In genomic region chr7:149126662-149127321, GRCh38 we compare ENCODE assay signal across 8 cellular contexts. TPM values are rescaled to one million over a fixed set of nuclear protein-coding genes. Genes with fewer than 3 reads are reported as not detected.
A peak's percentile ranks its signal among the peaks of the same experiment; 100 is the strongest.
DNase-seq lines count a peak whose midpoint lies in the region; ATAC-seq and TF ChIP-seq lines count a peak whose summit lies in the region.

No MANE protein-coding gene starts in this region.

- in situ Hi-C loops in SK-MEL-5 (cut with HindIII; ENCODE audit: low pct_unique_long_range_greater_than_20kb, low sequenced_read_pairs) = no loop called here

- H3K36me3 ChIP-seq in rectal smooth muscle tissue (ENCODE audit: control insufficient read depth, insufficient read depth, low read length) = peaks cover 3% of the 10 kb centered on the region

- no peaks in the 10 kb centered on the region for H3K9me3 ChIP-seq in right cardiac atrium (ENCODE audit: control insufficient read depth, low read length)

- H3K27ac ChIP-seq in HL-60 (replicated peaks) (peak overlapping the region; percentile 92), right cardiac atrium (ENCODE audit: low read length) (peak overlapping the region; percentile 78), rectal smooth muscle tissue (ENCODE audit: low read depth, low read length) (peak overlapping the region; percentile 96)

- H3K4me1 ChIP-seq in right cardiac atrium (ENCODE audit: control insufficient read depth, insufficient read depth, low read length) (no peaks in the 10 kb centered on the region), rectal smooth muscle tissue (ENCODE audit: control insufficient read depth, insufficient read depth, low read length) (peaks cover 5% of the 10 kb centered on the region)

- under 1% methylated on average over 48 of the region's 48 CpGs for WGBS in right cardiac atrium

- ATAC-seq in GM19463 (IDR thresholded peaks at IDR 0.05; ENCODE audit: unreplicated experiment) (peak; percentile 44), right cardiac atrium (peak; percentile 74 to 85)

- intact Hi-C loops in right cardiac atrium (cut with DNase I) = loop anchor here in 1 of 4 donors (2.0 kb wide), 1 partner anchor 36 kb away; the partner anchor contains the start of gene ZNF786

- H3K27me3 ChIP-seq in HL-60 (ENCODE audit: insufficient read depth, poor library complexity, severe bottlenecking) (no peaks in the 10 kb centered on the region), right cardiac atrium (ENCODE audit: control insufficient read depth, insufficient read depth) (no peaks in the 10 kb centered on the region), rectal smooth muscle tissue (ENCODE audit: control insufficient read depth, insufficient read depth, low read length) (no peaks in the 10 kb centered on the region)

- no peak for TF ChIP-seq CTCF in HL-60 (IDR thresholded peaks at IDR 0.05; ENCODE audit: insufficient read depth, low read length)

- DNase-seq in COLO668 (lab: John Stamatoyannopoulos, UW; ENCODE audit: unreplicated experiment) (peak; percentile 70), HL-60 (ENCODE audit: low read depth in 1 of 2, low spot score in 1 of 2) (peak; percentile 54 to 56), SK-MEL-5 (ENCODE audit: low read depth, low spot score) (peak; percentile 44), right cardiac atrium (peak; percentile 64 to 86 (median 85)), DMS153 treated with DMSO at 0.1 percent for 48 hours (lab: John Stamatoyannopoulos, UW; ENCODE audit: unreplicated experiment) (no peak)
- peak; percentile 31 for DNase-seq in activated naive CD8-positive, alpha-beta T cell treated with anti-CD3 and anti-CD28 coated beads, Interleukin-2, amount 50 U/mL, for 16 hours (ENCODE audit: low read depth, low spot score)

- H3K4me3 ChIP-seq in HL-60 (replicated peaks; ENCODE audit: insufficient read depth, low read length) (peak overlapping the region; percentile 92), right cardiac atrium (ENCODE audit: low read length) (peak overlapping the region; percentile 45), rectal smooth muscle tissue (ENCODE audit: low read length) (peak overlapping the region; percentile 100)

- peak overlapping the region; percentile 99 for H3K9ac ChIP-seq in rectal smooth muscle tissue (ENCODE audit: low read length)

RNA-seq across cellular contexts. Expression of gene ZNF425, which starts 0.7 kb away (rescaled TPM):
- 1.5 and 1.7 TPM in 2 replicates for total RNA-seq in SK-MEL-5 (2014; rRNA removed; shearing (Covaris generic))
- polyA plus RNA-seq in SK-MEL-5 (2015; cell fraction: cytosol; rRNA removed) = 3.7 and 3.8 TPM in 2 replicates
- 0.96 and 1.8 TPM in 2 replicates for polyA plus RNA-seq in SK-MEL-5 (2015; cell fraction: nucleus; rRNA removed)
- under 1 TPM; 0.72 to 0.99 (median 0.81) TPM for total RNA-seq in right cardiac atrium
- polyA plus RNA-seq in right cardiac atrium = 0.50 TPM

RNA-seq across cellular contexts. Expression of gene ZNF398, which starts 20.5 kb away (rescaled TPM):
- 10.5 and 12.0 TPM in 2 replicates for total RNA-seq in SK-MEL-5 (2014; rRNA removed; shearing (Covaris generic))
- polyA plus RNA-seq in SK-MEL-5 (2015; cell fraction: cytosol; rRNA removed) = 11.0 and 11.2 TPM in 2 replicates
- 11.6 and 14.3 TPM in 2 replicates for polyA plus RNA-seq in SK-MEL-5 (2015; cell fraction: nucleus; rRNA removed)
- total RNA-seq in right cardiac atrium = 10 to 100 TPM in 1 of 4 donors, 1 to 10 TPM in 3; 7.6 to 10.3 (median 8.7) TPM
- 2.5 TPM for polyA plus RNA-seq in right cardiac atrium

RNA-seq across cellular contexts. Expression of gene ZNF786, which starts 36.3 kb away (rescaled TPM):
- total RNA-seq in SK-MEL-5 (2014; rRNA removed; shearing (Covaris generic)) = 4.6 and 4.9 TPM in 2 replicates
- polyA plus RNA-seq in SK-MEL-5 (2015; cell fraction: cytosol; rRNA removed) = 5.5 and 6.3 TPM in 2 replicates
- 8.1 and 9.7 TPM in 2 replicates for polyA plus RNA-seq in SK-MEL-5 (2015; cell fraction: nucleus; rRNA removed)
- 1 to 10 TPM; 2.5 to 4.1 (median 3.3) TPM for total RNA-seq in right cardiac atrium
- 2.1 TPM for polyA plus RNA-seq in right cardiac atrium

Comparison
In these comparisons a context has a peak if more than half of its experiments do, and no peak if none do; other contexts are left out.
1. H3K4me3 ChIP-seq: peak in every context shown above with its lines; median percentile 100 in rectal smooth muscle tissue; 92 in HL-60; 45 in right cardiac atrium.